ENCODE assay signal across 28 cellular contexts in the genomic region with DNA sequence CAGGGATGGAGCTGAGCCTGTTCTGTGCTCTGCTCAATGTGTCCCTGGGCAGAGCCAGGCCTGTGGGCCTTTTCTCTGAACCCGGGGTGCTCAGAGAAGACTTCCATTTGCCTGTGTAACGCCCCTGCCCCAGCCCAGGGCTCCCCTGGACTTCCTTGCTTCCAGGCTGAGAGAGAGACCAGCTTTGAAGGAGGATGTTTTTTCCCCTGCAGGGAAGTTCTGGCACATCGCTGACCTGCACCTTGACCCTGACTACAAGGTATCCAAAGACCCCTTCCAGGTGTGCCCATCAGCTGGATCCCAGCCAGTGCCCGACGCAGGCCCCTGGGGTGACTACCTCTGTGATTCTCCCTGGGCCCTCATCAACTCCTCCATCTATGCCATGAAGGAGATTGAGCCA. TPM values are rescaled to one million over a fixed set of nuclear protein-coding genes. Genes with fewer than 3 reads are reported as not detected.
"Had no signal": no experiment of that assay in that cellular context is flagged by ENCODE, and none has a peak within 500 bp of the region (broad histone marks: within the 10 kb centered on the region; RNA-seq: fewer than 3 reads in every experiment).

No MANE protein-coding gene starts in this region.

- H3K27ac Mint-ChIP-seq: activated B cell treated with CpG ODN at 0.5 μM for 24 hours; activated naive CD8-positive, alpha-beta T cell treated with anti-CD3 and anti-CD28 coated beads for 36 hours; activated T-cell treated with anti-CD3 and anti-CD28 coated beads, Interleukin-2, amount 50 U/mL, for 72 hours had no signal

- H3K9me3 ChIP-seq: adrenal gland, body of pancreas, esophagus muscularis mucosa, heart right ventricle, left ventricle myocardium inferior, pancreas, psoas muscle, tibial nerve had no signal

- H3K27ac ChIP-seq: adrenal gland, body of pancreas, esophagus muscularis mucosa, foreskin keratinocyte, left ventricle myocardium inferior, pancreas, psoas muscle, tibial nerve had no signal

- H3K27me3 ChIP-seq: adrenal gland, body of pancreas, foreskin keratinocyte, heart right ventricle, pancreas, tibial nerve had no signal

- H3K36me3 Mint-ChIP-seq: activated naive CD8-positive, alpha-beta T cell treated with anti-CD3 and anti-CD28 coated beads for 36 hours had no signal

- H3K4me1 ChIP-seq: adrenal gland, body of pancreas, esophagus muscularis mucosa, foreskin keratinocyte, pancreas, psoas muscle, tibial nerve had no signal

- H3K4me2 ChIP-seq: smooth muscle cell had no signal

- H3K4me3 Mint-ChIP-seq: activated B cell treated with CpG ODN at 0.5 μM for 24 hours; activated naive CD8-positive, alpha-beta T cell treated with anti-CD3 and anti-CD28 coated beads for 36 hours; activated T-cell treated with anti-CD3 and anti-CD28 coated beads, Interleukin-2, amount 50 U/mL, for 72 hours had no signal

- H3K9me3 Mint-ChIP-seq: activated B cell treated with CpG ODN at 0.5 μM for 24 hours; activated naive CD8-positive, alpha-beta T cell treated with anti-CD3 and anti-CD28 coated beads for 36 hours; activated T-cell treated with anti-CD3 and anti-CD28 coated beads, Interleukin-2, amount 50 U/mL, for 72 hours had no signal

- H3K36me3 ChIP-seq: adrenal gland, esophagus muscularis mucosa, heart right ventricle, left ventricle myocardium inferior, pancreas, tibial nerve had no signal

- H3K27me3 Mint-ChIP-seq: activated B cell treated with CpG ODN at 0.5 μM for 24 hours; activated naive CD8-positive, alpha-beta T cell treated with anti-CD3 and anti-CD28 coated beads for 36 hours had no signal

- H3K4me3 ChIP-seq: adrenal gland, body of pancreas, esophagus muscularis mucosa, heart right ventricle, left ventricle myocardium inferior, lung, pancreas, psoas muscle, smooth muscle cell, tibial nerve had no signal

- DNase-seq: activated B cell treated with CpG ODN at 0.5 μM for 24 hours; activated CD4-positive, alpha-beta T cell treated with anti-CD3 and anti-CD28 coated beads, Interleukin-2, amount 50 U/mL, for 1 hour; activated effector memory CD4-positive, alpha-beta T cell treated with Interleukin-2 at 50 U/mL for 16 hours; activated naive CD4-positive, alpha-beta T cell treated with Interleukin-2 at 50 U/mL for 16 hours; activated naive CD8-positive, alpha-beta T cell treated with anti-CD3 and anti-CD28 coated beads for 36 hours; activated T-cell treated with anti-CD3 and anti-CD28 coated beads for 4 hours; activated T-cell treated with anti-CD3 and anti-CD28 coated beads, Interleukin-2, amount 50 U/mL, for 72 hours; adrenal gland; aorta; body of pancreas; cortex of kidney; foreskin keratinocyte; heart right ventricle; left ventricle myocardium inferior; mesendoderm; nucleus accumbens; pancreas; psoas muscle; stimulated activated CD4-positive, alpha-beta T cell treated with anti-CD3 and anti-CD28 coated beads, Interleukin-1b, Interleukin-23, amount 100 ng/mL, for 48 hours; stimulated activated CD4-positive, alpha-beta T cell treated with anti-CD3 and anti-CD28 coated beads, Interleukin-4, amount 100 ng/mL, for 4 hours; stimulated activated CD8-positive, alpha-beta memory T cell treated with anti-CD3 and anti-CD28 coated beads, Interleukin-4, amount 100 ng/mL, for 48 hours; stimulated activated naive CD4-positive, alpha-beta T cell had no signal

- ATAC-seq: activated T-cell treated with anti-CD3 and anti-CD28 coated beads, Interleukin-2, amount 50 U/mL, for 72 hours; body of pancreas; foreskin keratinocyte; heart right ventricle; pancreas; psoas muscle had no signal

RNA-seq across cellular contexts. Expression of gene SMPDL3B, which starts 10.2 kb away (rescaled TPM):
- total RNA-seq: activated B cell treated with CpG ODN at 0.5 μM for 24 hours, adrenal gland, cardiac septum, left ventricle myocardium inferior, psoas muscle, smooth muscle cell, tibial nerve had no signal
- polyA plus RNA-seq: neural cell had no signal

RNA-seq across cellular contexts. Expression of gene XKR8, which starts 14.8 kb away (rescaled TPM):
- polyA plus RNA-seq: neural cell had no signal
